Comparison of ENCODE assay signal across 22 cellular contexts in genomic region chr16:54140788-54141136, GRCh38.
DNase-seq lines count a peak whose midpoint lies in the region; ATAC-seq, FAIRE-seq and TF ChIP-seq lines count a peak whose summit lies in the region.
"Had no signal": no experiment of that assay in that cellular context is flagged by ENCODE, and none has a peak within 500 bp of the region (broad histone marks: within the 10 kb centered on the region; RNA-seq: fewer than 3 reads in every experiment).

No MANE protein-coding gene starts in this region.

- H3K4me3 Mint-ChIP-seq in nephron progenitor cell, result no peak overlapping the region
- H3K4me3 Mint-ChIP-seq: B cell; CD4-positive, alpha-beta T cell; CD8-positive, alpha-beta T cell had no signal

- H3K4me1 Mint-ChIP-seq in nephron progenitor cell, result peaks cover 32% of the 10 kb centered on the region
- H3K4me1 Mint-ChIP-seq: B cell had no signal

- CTCF ChIA-PET in HepG2 (lab: Yijun Ruan, JAX; ENCODE audit: low intra/inter-chr PET ratio, low total read pairs), result no interaction called here

- peaks cover 13% of the 10 kb centered on the region for H3K27me3 Mint-ChIP-seq in nephron progenitor cell (ENCODE audit: low read depth, poor library complexity)

- no peak overlapping the region for H3K27ac ChIP-seq in HepG2 (ENCODE audit: extremely low read length, insufficient read depth, low read length)
- no peak overlapping the region for H3K27ac ChIP-seq in right lobe of liver
- H3K27ac ChIP-seq: 22Rv1; A549; BLaER1 treated with 17β-estradiol and CSF1 and Interleukin-3, amounts not matched to agents 10 nM and 100 nM; C4-2B had no signal

- TF ChIP-seq EP300 in HepG2 (IDR thresholded peaks at IDR 0.05; ENCODE audit: low read depth in 2 of 2, low read length in 2 of 2) (no peak), HepG2 (CRISPR knock-in tag; IDR thresholded peaks at IDR 0.05; ENCODE audit: borderline replicate concordance) (no peak)

- no peak overlapping the region for H2AFZ ChIP-seq in HepG2 (ENCODE audit: low read length)

- H3K9me3 ChIP-seq in HepG2 (ENCODE audit: low read length) (no peaks in the 10 kb centered on the region), right lobe of liver (no peaks in the 10 kb centered on the region)
- H3K9me3 ChIP-seq: Caco-2 had no signal

- H3K9me3 Mint-ChIP-seq in nephron progenitor cell, result peaks cover 22% of the 10 kb centered on the region
- H3K9me3 Mint-ChIP-seq: CD4-positive, alpha-beta T cell; CD8-positive, alpha-beta T cell had no signal

- DNase-seq in HepG2 (ENCODE audit: low spot score) (no peak), right lobe of liver (no peak), nephron progenitor cell (no peak), MV-4-11 (lab: John Stamatoyannopoulos, UW) (no peak), cerebellar nuclear complex (lab: John Stamatoyannopoulos, UW) (no peak)
- DNase-seq: AML-193; Caco-2; Calu3; CD4-positive, alpha-beta T cell; CD8-positive, alpha-beta T cell; DMS79 treated with DMSO at 0.1 percent for 48 hours; EL; GDM1 had no signal

- H3K36me3 Mint-ChIP-seq in nephron progenitor cell (ENCODE audit: low read depth), result no peaks in the 10 kb centered on the region
- H3K36me3 Mint-ChIP-seq: CD8-positive, alpha-beta T cell had no signal

- H3K79me2 ChIP-seq in HepG2 (ENCODE audit: insufficient read depth, low read length), result no peaks in the 10 kb centered on the region

- H3K27me3 ChIP-seq in HepG2 (ENCODE audit: control insufficient read depth in 1 of 2, insufficient read depth in 2 of 2, low read length in 2 of 2), result no peaks in the 10 kb centered on the region
- no peaks in the 10 kb centered on the region for H3K27me3 ChIP-seq in right lobe of liver
- H3K27me3 ChIP-seq: BLaER1 treated with 17β-estradiol and CSF1 and Interleukin-3, amounts not matched to agents 10 nM and 100 nM had no signal

- BruUV-seq in HepG2 (replicated peaks; lab: Mats Ljungman, UMichigan), result no TSS peak

- no peak for TF ChIP-seq RAD21 in HepG2 (CRISPR knock-in tag; IDR thresholded peaks at IDR 0.05)

- ATAC-seq in HepG2 (peak; percentile 64), right lobe of liver (no peak)
- ATAC-seq: CD8-positive, alpha-beta T cell; GM12878 had no signal

- peak overlapping the region; percentile 26 for H3K27ac Mint-ChIP-seq in nephron progenitor cell
- H3K27ac Mint-ChIP-seq: B cell; CD4-positive, alpha-beta T cell; CD8-positive, alpha-beta T cell had no signal

- H3K36me3 ChIP-seq in HepG2 (replicated peaks in 1 of 2; ENCODE audit: control insufficient read depth in 1 of 2, insufficient read depth in 2 of 2, low read length in 2 of 2) (no peaks in the 10 kb centered on the region), right lobe of liver (no peaks in the 10 kb centered on the region)
- H3K36me3 ChIP-seq: BLaER1 treated with 17β-estradiol and CSF1 and Interleukin-3, amounts not matched to agents 10 nM and 100 nM had no signal

- no peak overlapping the region for H3K4me3 ChIP-seq in HepG2 (replicated peaks in 1 of 3; ENCODE audit: insufficient read depth in 1 of 3, low read depth in 2 of 3, low read length in 3 of 3)
- H3K4me3 ChIP-seq in right lobe of liver, result no peak overlapping the region
- H3K4me3 ChIP-seq: A549; BLaER1 treated with 17β-estradiol and CSF1 and Interleukin-3, amounts not matched to agents 10 nM and 100 nM; GM12878 had no signal

- H3K9ac ChIP-seq in HepG2 (ENCODE audit: insufficient read depth, low read depth, low read length), result no peak overlapping the region
- H3K9ac ChIP-seq: BLaER1 treated with 17β-estradiol and CSF1 and Interleukin-3, amounts not matched to agents 10 nM and 100 nM had no signal

- H3K4me1 ChIP-seq in HepG2 (ENCODE audit: insufficient read depth, low read length) (peaks cover 51% of the 10 kb centered on the region), right lobe of liver (peaks cover 0 to 5% (median 0%) of the 10 kb centered on the region in 4 donors)
- H3K4me1 ChIP-seq: A549 had no signal

- POLR2A ChIA-PET in HepG2 (lab: Yijun Ruan, JAX), result interaction anchor here (0.9 to 3.3 kb wide), 3 partner anchors 21 to 35 kb away, joined by 3 to 10 read pairs (median 7); no protein-coding TSS in a partner anchor

- TF ChIP-seq POLR2A in HepG2 (IDR thresholded peaks at IDR 0.05; ENCODE audit: insufficient read depth in 1 of 2, low read depth in 2 of 2, low read length in 2 of 2) (no peak), right lobe of liver (IDR thresholded peaks at IDR 0.05) (no peak)

- FAIRE-seq in HepG2 (lab: Jason Lieb, UNC), result peak; percentile 47
- FAIRE-seq: A549, D721Med, GM12878, GM12892, GM18507 had no signal

- no peaks in the 10 kb centered on the region for H4K20me1 ChIP-seq in HepG2 (ENCODE audit: insufficient read depth, low read length)
- H4K20me1 ChIP-seq: BLaER1 treated with 17β-estradiol and CSF1 and Interleukin-3, amounts not matched to agents 10 nM and 100 nM had no signal

- no peak for TF ChIP-seq CTCF in HepG2 (CRISPR knock-in tag; IDR thresholded peaks at IDR 0.05)
- TF ChIP-seq CTCF in right lobe of liver (IDR thresholded peaks at IDR 0.05), result no peak
- no peak for TF ChIP-seq CTCF in nephron progenitor cell (IDR thresholded peaks at IDR 0.05)

- WGBS in HepG2 (ENCODE audit: low lambda C conversion rate), result 80% methylated on average over 4 of the region's 4 CpGs
- WGBS in right lobe of liver (ENCODE audit: insufficient coverage, low coverage, low lambda C conversion rate, missing lambda C conversion rate), result 87% methylated on average over 4 of the region's 4 CpGs

- in situ Hi-C loops in HepG2 (cut with HindIII; ENCODE audit: extremely low pct_ligation_motif_present, low pct_unique_long_range_greater_than_20kb), result no loop called here

- H3K4me2 ChIP-seq in HepG2 (ENCODE audit: low read depth, low read length), result peak overlapping the region; percentile 23; the same call in 1 of the 2 replicates
- H3K4me2 ChIP-seq: A549; BLaER1 treated with 17β-estradiol and CSF1 and Interleukin-3, amounts not matched to agents 10 nM and 100 nM had no signal

- intact Hi-C loops in HepG2 (cut with micrococcal nuclease; ENCODE audit: unreplicated experiment) (no loop called here), right lobe of liver (cut with DNase I) (no loop called here)

TF ChIP-seq in HepG2, 621 proteins besides CTCF, POLR2A, EP300 and RAD21:
- TF ChIP-seq CEBPG (CRISPR knock-in tag; IDR thresholded peaks at IDR 0.05) (peak; percentile 19; the same call in 1 of the 2 replicates), ZNF747 (CRISPR knock-in tag; IDR thresholded peaks at IDR 0.05; ENCODE audit: borderline replicate concordance) (no peak), MBD4 (IDR thresholded peaks at IDR 0.05; ENCODE audit: borderline replicate concordance, low read length) (no peak), MED1 (CRISPR knock-in tag; IDR thresholded peaks at IDR 0.05) (no peak), NFYC (CRISPR knock-in tag; IDR thresholded peaks at IDR 0.05) (no peak), JUN (CRISPR knock-in tag; IDR thresholded peaks at IDR 0.05) (no peak), HNF1B (CRISPR knock-in tag; IDR thresholded peaks at IDR 0.05) (0 out of 2 replicates have a peak, but pooled peaks have one; percentile 35), ZNF501 (CRISPR knock-in tag; IDR thresholded peaks at IDR 0.05) (peak; percentile 50; the same call in 1 of the 2 replicates)
